Comparison of ENCODE assay signal across 16 cellular contexts in genomic region chr11:44424841-44425240, GRCh38.
A peak's percentile ranks its signal among the peaks of the same experiment; 100 is the strongest.
DNase-seq lines count a peak whose midpoint lies in the region; TF ChIP-seq lines count a peak whose summit lies in the region.
"Had no signal": no experiment of that assay in that cellular context is flagged by ENCODE, and none has a peak within 500 bp of the region (broad histone marks: within the 10 kb centered on the region; RNA-seq: fewer than 3 reads in every experiment).

No MANE protein-coding gene starts in this region.

- no peaks in the 10 kb centered on the region for H3K9me2 ChIP-seq in OCI-LY7 (ENCODE audit: insufficient read depth, low read length)

- H3K27ac ChIP-seq in RWPE1 (no peak overlapping the region), breast epithelium (peak overlapping the region; percentile 17 to 71), OCI-LY7 (ENCODE audit: low read depth, low read length, poor library complexity, severe bottlenecking) (no peak overlapping the region), sigmoid colon (no peak overlapping the region), uterus (no peak overlapping the region)
- H3K27ac ChIP-seq: BLaER1 had no signal

- intact Hi-C loops in breast epithelium (cut with DNase I; ENCODE audit: low total_unique reads) (no loop called here), OCI-LY7 (cut with micrococcal nuclease; ENCODE audit: unreplicated experiment) (no loop called here), sigmoid colon (cut with DNase I) (no loop called here), uterus (cut with DNase I; ENCODE audit: low total_unique reads) (no loop called here)

- H4K20me1 ChIP-seq in OCI-LY7 (ENCODE audit: insufficient read depth, low read length), result no peaks in the 10 kb centered on the region
- H4K20me1 ChIP-seq: BLaER1 had no signal

- TF ChIP-seq CTCF in RWPE1 (conservative IDR thresholded peaks at IDR 0.05; ENCODE audit: low read depth), result no peak
- no peak for TF ChIP-seq CTCF in breast epithelium (IDR thresholded peaks at IDR 0.05)
- no peak for TF ChIP-seq CTCF in OCI-LY7 (conservative IDR thresholded peaks at IDR 0.05; ENCODE audit: low read length)
- TF ChIP-seq CTCF in sigmoid colon (IDR thresholded peaks at IDR 0.05), result no peak
- no peak for TF ChIP-seq CTCF in uterus (IDR thresholded peaks at IDR 0.05)

- no peak for TF ChIP-seq POLR2A in breast epithelium (IDR thresholded peaks at IDR 0.05)
- TF ChIP-seq POLR2A in sigmoid colon (IDR thresholded peaks at IDR 0.05), result no peak
- TF ChIP-seq POLR2A in uterus (IDR thresholded peaks at IDR 0.05), result no peak

- WGBS in sigmoid colon, 2 donors, result 94 to 96% methylated on average over 4 of the region's 4 CpGs

- no peaks in the 10 kb centered on the region for H3K36me3 ChIP-seq in breast epithelium
- H3K36me3 ChIP-seq in OCI-LY7 (ENCODE audit: insufficient read depth, low read length), result no peaks in the 10 kb centered on the region
- no peaks in the 10 kb centered on the region for H3K36me3 ChIP-seq in sigmoid colon
- H3K36me3 ChIP-seq in uterus, result no peaks in the 10 kb centered on the region
- H3K36me3 ChIP-seq: BLaER1 had no signal

- POLR2A ChIA-PET in RWPE1 (lab: Yijun Ruan, JAX; ENCODE audit: low non-redundant PET), result no interaction called here
- POLR2A ChIA-PET in OCI-LY7 (lab: Charles Lee), result no interaction called here

- no TSS peak for BruUV-seq in OCI-LY7 (replicated peaks; lab: Mats Ljungman, UMichigan)

- H3K27me3 ChIP-seq in breast epithelium (no peaks in the 10 kb centered on the region), sigmoid colon (peaks cover 0 to 18% (median 0%) of the 10 kb centered on the region in 3 donors), uterus (no peaks in the 10 kb centered on the region)
- H3K27me3 ChIP-seq: BLaER1 had no signal

- no peaks in the 10 kb centered on the region for H3K9me3 ChIP-seq in breast epithelium
- no peaks in the 10 kb centered on the region for H3K9me3 ChIP-seq in OCI-LY7 (ENCODE audit: low read length)
- H3K9me3 ChIP-seq in sigmoid colon, result no peaks in the 10 kb centered on the region
- H3K9me3 ChIP-seq in uterus, result no peaks in the 10 kb centered on the region
- H3K9me3 ChIP-seq: BLaER1, Caco-2 had no signal

- no peak overlapping the region for H2AFZ ChIP-seq in OCI-LY7 (ENCODE audit: low read length)

- TF ChIP-seq EP300 in sigmoid colon (IDR thresholded peaks at IDR 0.05), result no peak

- H3K79me2 ChIP-seq in OCI-LY7 (ENCODE audit: insufficient read depth, low read depth, low read length), result no peaks in the 10 kb centered on the region

- no peak overlapping the region for H3K4me3 ChIP-seq in breast epithelium
- no peak overlapping the region for H3K4me3 ChIP-seq in OCI-LY7 (ENCODE audit: low read depth, low read length, poor library complexity, severe bottlenecking)
- no peak overlapping the region for H3K4me3 ChIP-seq in sigmoid colon
- no peak overlapping the region for H3K4me3 ChIP-seq in uterus
- H3K4me3 ChIP-seq: BLaER1, GM12878 had no signal

- H3K4me1 ChIP-seq in breast epithelium (no peaks in the 10 kb centered on the region), OCI-LY7 (ENCODE audit: insufficient read depth, low read length, poor library complexity, severe bottlenecking) (no peaks in the 10 kb centered on the region), sigmoid colon (no peaks in the 10 kb centered on the region), uterus (no peaks in the 10 kb centered on the region)
- H3K4me1 ChIP-seq: BLaER1, Caco-2 had no signal

- H3K4me2 ChIP-seq in OCI-LY7 (ENCODE audit: low read length), result no peak overlapping the region
- H3K4me2 ChIP-seq: BLaER1 had no signal

- DNase-seq in ELF-1 (ENCODE audit: low read depth, low spot score) (peak; percentile 50), RWPE1 (ENCODE audit: low spot score) (peak; percentile 70), breast epithelium (ENCODE audit: low spot score in 2 of 2) (peak in 1 of 2 donors; percentile 66), islet precursor cell (peak; percentile 55), OCI-LY7 (ENCODE audit: low spot score) (no peak), sigmoid colon (no peak), uterus (no peak)
- DNase-seq in stimulated activated CD4-positive, alpha-beta T cell treated with anti-CD3 and anti-CD28 coated beads, Interleukin-15, amount 100 ng/mL, for 24 hours, result no peak
- DNase-seq: 8988T; AML-193; Caco-2; CD8-positive, alpha-beta memory T cell; HCEC 1CT; HFFc6 had no signal

- CTCF ChIA-PET in RWPE1 (lab: Yijun Ruan, JAX), result interaction anchor here (0.7 kb wide), 1 partner anchor 1377 kb away, joined by 4 read pairs; no protein-coding TSS in a partner anchor
- CTCF ChIA-PET in OCI-LY7 (lab: Charles Lee; ENCODE audit: unreplicated experiment), result no interaction called here

Comparison
In these comparisons a context has a peak if more than half of its experiments do, and no peak if none do; other contexts are left out.
1. DNase-seq: peak in ELF-1 (single experiment), RWPE1 (single experiment) and islet precursor cell (single experiment); none in stimulated activated CD4-positive, alpha-beta T cell treated with anti-CD3 and anti-CD28 coated beads, Interleukin-15, amount 100 ng/mL, for 24 hours (single experiment), OCI-LY7 (single experiment), sigmoid colon (single experiment) and uterus (0 of 2).
2. H3K27ac ChIP-seq: peak in breast epithelium (2 of 2); none in RWPE1 (single experiment), OCI-LY7 (single experiment), sigmoid colon (0 of 4) and uterus (0 of 2).